In the genomic region with DNA sequence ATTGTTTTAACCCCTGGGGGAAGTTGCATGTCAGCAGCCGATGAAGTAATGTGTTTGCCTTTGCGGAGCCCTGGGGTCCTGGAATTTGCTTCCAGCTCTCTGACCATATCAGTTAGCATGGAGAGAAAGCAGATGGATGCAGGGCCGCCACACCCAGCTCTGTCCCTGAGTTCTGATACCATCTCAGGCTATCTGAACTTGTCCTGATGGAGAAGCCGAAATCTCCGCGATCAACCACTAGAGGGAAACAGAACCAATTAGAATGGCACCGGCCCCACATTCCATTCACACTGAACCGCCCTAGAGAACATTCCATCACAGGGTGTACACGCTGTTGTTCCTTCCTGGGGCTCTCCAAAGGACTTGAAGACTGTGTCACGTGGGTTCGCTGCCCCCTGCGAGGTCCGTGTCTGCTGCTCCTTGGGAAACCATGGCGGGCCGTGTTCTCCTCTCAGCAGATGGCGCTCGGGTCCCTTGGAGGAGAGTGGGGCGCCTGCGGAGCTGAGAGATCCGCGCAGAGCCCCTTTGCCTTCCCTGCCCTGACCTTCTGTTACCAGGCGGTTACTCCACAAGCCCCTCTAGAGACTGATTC, we compare ENCODE assay signal across 8 cellular contexts.
DNase-seq lines count a peak whose midpoint lies in the region; ATAC-seq and TF ChIP-seq lines count a peak whose summit lies in the region.

No MANE protein-coding gene starts in this region.

- H3K4me3 ChIP-seq in AG09309 (ENCODE audit: control insufficient read depth, low read depth, low read length) (no peak overlapping the region), fibroblast of lung (replicated peaks in 1 of 4; ENCODE audit: control extremely low read depth in 1 of 4, insufficient read depth in 1 of 4, low read depth in 3 of 4, low read length in 4 of 4) (peak overlapping the region in 2 of 4 experiments; percentile 37 to 39), muscle layer of colon (ENCODE audit: low read depth in 1 of 2, low read length in 2 of 2) (peak overlapping the region; percentile 16 to 50)

- no peaks in the 10 kb centered on the region for H3K9me3 ChIP-seq in fibroblast of lung (ENCODE audit: control insufficient read depth, insufficient read depth, low read depth, low read length)
- no peaks in the 10 kb centered on the region for H3K9me3 ChIP-seq in muscle layer of colon (ENCODE audit: low read length)

- H3K36me3 ChIP-seq in fibroblast of lung (ENCODE audit: control insufficient read depth, insufficient read depth, low read length) (no peaks in the 10 kb centered on the region), muscle layer of colon (ENCODE audit: insufficient read depth, low read length) (no peaks in the 10 kb centered on the region)

- peak; percentile 92 for DNase-seq in AG09309 (ENCODE audit: low read depth)
- peak; percentile 65 for DNase-seq in NCI-H2227 treated with DMSO at 0.1 percent for 48 hours (lab: John Stamatoyannopoulos, UW)
- peak; percentile 19 for DNase-seq in activated CD8-positive, alpha-beta memory T cell treated with anti-CD3 and anti-CD28 coated beads, Interleukin-2, amount 50 U/mL, for 4 hours
- peak; percentile 92 to 95 for DNase-seq in fibroblast of lung (ENCODE audit: low read depth in 2 of 2)
- DNase-seq in superior temporal gyrus (ENCODE audit: extremely low spot score), result peak; percentile 76

- H4K20me1 ChIP-seq in fibroblast of lung (ENCODE audit: control insufficient read depth, extremely low read depth, insufficient read depth, low read length), result no peaks in the 10 kb centered on the region

- no peaks in the 10 kb centered on the region for H3K27me3 ChIP-seq in fibroblast of lung (ENCODE audit: control insufficient read depth, insufficient read depth, low read length)
- no peaks in the 10 kb centered on the region for H3K27me3 ChIP-seq in muscle layer of colon (ENCODE audit: control insufficient read depth in 1 of 2, insufficient read depth in 2 of 2, low read length in 2 of 2)

- H3K9ac ChIP-seq in fibroblast of lung (ENCODE audit: insufficient read depth, low read length), result no peak overlapping the region
- no peak overlapping the region for H3K9ac ChIP-seq in muscle layer of colon (ENCODE audit: low read length)

- TF ChIP-seq CTCF in AG09309 (IDR thresholded peaks at IDR 0.05; ENCODE audit: control insufficient read depth, insufficient read depth, low read depth, low read length, missing control alignments) (peak; percentile 64), fibroblast of lung (conservative IDR thresholded peaks at IDR 0.05 in 1 of 2, IDR thresholded peaks at IDR 0.05 in 1 of 2; ENCODE audit: low read depth in 1 of 2, low read length in 2 of 2) (peak; percentile 76 to 78)

- H3K27ac ChIP-seq in fibroblast of lung (ENCODE audit: insufficient read depth, low read length) (no peak overlapping the region), muscle layer of colon (ENCODE audit: low read depth, low read length) (no peak overlapping the region)

- ATAC-seq in GM18907 (IDR thresholded peaks at IDR 0.05; ENCODE audit: unreplicated experiment) (peak; percentile 48), GM19023 (IDR thresholded peaks at IDR 0.05; ENCODE audit: unreplicated experiment) (no peak)

- no peaks in the 10 kb centered on the region for H3K79me2 ChIP-seq in fibroblast of lung (ENCODE audit: control insufficient read depth, insufficient read depth, low read length)

- H2AFZ ChIP-seq in fibroblast of lung (ENCODE audit: low read length), result peak overlapping the region; percentile 12

- H3K4me1 ChIP-seq in fibroblast of lung (ENCODE audit: control insufficient read depth, extremely low read depth, insufficient read depth, low read length) (peaks cover 4% of the 10 kb centered on the region), muscle layer of colon (ENCODE audit: insufficient read depth, low read length) (peaks cover 9% of the 10 kb centered on the region)

- H3K4me2 ChIP-seq in fibroblast of lung (ENCODE audit: extremely low read depth, insufficient read depth, low read length), result no peak overlapping the region

Comparison
In these comparisons a context has a peak if more than half of its experiments do, and no peak if none do; other contexts are left out.
1. DNase-seq: peak in every context shown above with its lines; median percentile 94 in fibroblast of lung; 92 in AG09309; 76 in superior temporal gyrus; 65 in NCI-H2227 treated with DMSO at 0.1 percent for 48 hours; 19 in activated CD8-positive, alpha-beta memory T cell treated with anti-CD3 and anti-CD28 coated beads, Interleukin-2, amount 50 U/mL, for 4 hours.